Comparison of ENCODE assay signal across 9 cellular contexts in genomic region chr1:150072959-150073358, GRCh38. TPM values are rescaled to one million over a fixed set of nuclear protein-coding genes. Genes with fewer than 3 reads are reported as not detected.
DNase-seq lines count a peak whose midpoint lies in the region; ATAC-seq, FAIRE-seq and TF ChIP-seq lines count a peak whose summit lies in the region.
"Had no signal": no experiment of that assay in that cellular context is flagged by ENCODE, and none has a peak within 500 bp of the region (broad histone marks: within the 10 kb centered on the region; RNA-seq: fewer than 3 reads in every experiment).

No MANE protein-coding gene starts in this region.

- H3K27me3 ChIP-seq in right lobe of liver (no peaks in the 10 kb centered on the region), thyroid gland (no peaks in the 10 kb centered on the region)

- H3K36me3 Mint-ChIP-seq in activated CD8-positive, alpha-beta T cell treated with anti-CD3 and anti-CD28 coated beads, Interleukin-2, amount 10 ng/mL, durations not matched to agents 7 days and 5 days (ENCODE audit: low read depth), result peaks cover 56% of the 10 kb centered on the region

- peak; percentile 81 for ATAC-seq in activated CD8-positive, alpha-beta T cell treated with anti-CD3 and anti-CD28 coated beads, Interleukin-2, amount 10 ng/mL, durations not matched to agents 7 days and 5 days
- peak; percentile 33 to 66 (median 41) for ATAC-seq in right lobe of liver

- H3K4me1 ChIP-seq in right lobe of liver (peaks cover 0 to 7% (median 0%) of the 10 kb centered on the region in 4 donors), thyroid gland (peaks cover 8 to 9% of the 10 kb centered on the region in 2 donors)

- CTCF ChIA-PET in activated CD8-positive, alpha-beta T cell treated with anti-CD3 and anti-CD28 coated beads, Interleukin-2, amount 10 ng/mL, durations not matched to agents 7 days and 5 days (lab: Charles Lee), result interaction anchor here (0.6 to 10.7 kb wide), 23 partner anchors 9 to 185 kb away, joined by 3 to 240 read pairs (median 4); partner anchors contain the start of gene PLEKHO1

- H3K9me3 ChIP-seq in right lobe of liver (no peaks in the 10 kb centered on the region), thyroid gland (no peaks in the 10 kb centered on the region)

- peak; percentile 58 for FAIRE-seq in D721Med (lab: Jason Lieb, UNC)
- FAIRE-seq: keratinocyte had no signal

- 65% methylated on average over 3 of the region's 3 CpGs for WGBS in right lobe of liver (ENCODE audit: insufficient coverage, low coverage, low lambda C conversion rate, missing lambda C conversion rate)
- 75 to 77% methylated on average over 3 of the region's 3 CpGs for WGBS in thyroid gland, 2 donors

- intact Hi-C loops in right lobe of liver (cut with DNase I) (loop anchor here (10.0 kb wide), 1 partner anchor 92 kb away; no protein-coding TSS in a partner anchor), thyroid gland (cut with DNase I) (loop anchor here (2.0 kb wide), 1 partner anchor 94 kb away; no protein-coding TSS in a partner anchor)

- no peak for DNase-seq in D721Med (ENCODE audit: insufficient read length, low spot score)
- peak; percentile 31 for DNase-seq in Jurkat, Clone E6-1 (ENCODE audit: low read depth, low spot score)
- DNase-seq in activated CD8-positive, alpha-beta T cell treated with anti-CD3 and anti-CD28 coated beads, Interleukin-2, amount 10 ng/mL, durations not matched to agents 7 days and 5 days, result no peak
- DNase-seq in right lobe of liver, result no peak
- DNase-seq in NCI-H1048 (lab: John Stamatoyannopoulos, UW), result no peak
- no peak for DNase-seq in thyroid gland
- no peak for DNase-seq in iPS-NIHi11 (ENCODE audit: low spot score)
- no peak for DNase-seq in NCI-H2029 (lab: John Stamatoyannopoulos, UW)

- peak; percentile 60 for TF ChIP-seq CTCF in D721Med (IDR thresholded peaks at IDR 0.05; ENCODE audit: insufficient read depth, missing control alignments)
- TF ChIP-seq CTCF in right lobe of liver (IDR thresholded peaks at IDR 0.05), result peak; percentile 36 to 42 (median 38)
- TF ChIP-seq CTCF in thyroid gland (IDR thresholded peaks at IDR 0.05), result peak in 3 of 6 experiments; percentile 21 to 29 (median 26)

- H3K36me3 ChIP-seq in right lobe of liver, result peaks cover 0 to 45% (median 5%) of the 10 kb centered on the region in 4 donors
- peaks cover 4 to 8% of the 10 kb centered on the region in 2 donors for H3K36me3 ChIP-seq in thyroid gland

- peaks cover 52% of the 10 kb centered on the region for H3K4me1 Mint-ChIP-seq in activated CD8-positive, alpha-beta T cell treated with anti-CD3 and anti-CD28 coated beads, Interleukin-2, amount 10 ng/mL, durations not matched to agents 7 days and 5 days (ENCODE audit: low read depth)

- H3K4me3 ChIP-seq in Jurkat, Clone E6-1 (ENCODE audit: low read length), result no peak overlapping the region
- H3K4me3 ChIP-seq in right lobe of liver (no peak overlapping the region), thyroid gland (replicated peaks in 1 of 3) (no peak overlapping the region)

- no peak overlapping the region for H3K4me3 Mint-ChIP-seq in activated CD8-positive, alpha-beta T cell treated with anti-CD3 and anti-CD28 coated beads, Interleukin-2, amount 10 ng/mL, durations not matched to agents 7 days and 5 days

- H3K27ac Mint-ChIP-seq in activated CD8-positive, alpha-beta T cell treated with anti-CD3 and anti-CD28 coated beads, Interleukin-2, amount 10 ng/mL, durations not matched to agents 7 days and 5 days, result peak overlapping the region; percentile 5

- TF ChIP-seq POLR2A in right lobe of liver (IDR thresholded peaks at IDR 0.05) (no peak), thyroid gland (IDR thresholded peaks at IDR 0.05) (no peak)

- POLR2A ChIA-PET in activated CD8-positive, alpha-beta T cell treated with anti-CD3 and anti-CD28 coated beads, Interleukin-2, amount 10 ng/mL, durations not matched to agents 7 days and 5 days (lab: Charles Lee), result interaction anchor here (0.9 to 1.0 kb wide), 4 partner anchors 91 to 114 kb away, joined by 3 to 5 read pairs (median 4); no protein-coding TSS in a partner anchor

- H3K27me3 Mint-ChIP-seq in activated CD8-positive, alpha-beta T cell treated with anti-CD3 and anti-CD28 coated beads, Interleukin-2, amount 10 ng/mL, durations not matched to agents 7 days and 5 days (ENCODE audit: low read depth), result no peaks in the 10 kb centered on the region

- H3K9me3 Mint-ChIP-seq in activated CD8-positive, alpha-beta T cell treated with anti-CD3 and anti-CD28 coated beads, Interleukin-2, amount 10 ng/mL, durations not matched to agents 7 days and 5 days (ENCODE audit: insufficient read depth), result no peaks in the 10 kb centered on the region

- H3K27ac ChIP-seq in right lobe of liver (no peak overlapping the region), thyroid gland (no peak overlapping the region)

RNA-seq across cellular contexts. Expression of gene VPS45, which starts 5.4 kb away (rescaled TPM):
- polyA plus RNA-seq in Jurkat, Clone E6-1 (2012; ENCODE audit: insufficient read depth, insufficient read length), result 45.3 TPM
- 10 to 100 TPM; 36.1 to 40.0 TPM for total RNA-seq in activated CD8-positive, alpha-beta T cell treated with anti-CD3 and anti-CD28 coated beads, Interleukin-2, amount 10 ng/mL, durations not matched to agents 7 days and 5 days
- total RNA-seq in right lobe of liver (10 to 100 TPM; 12.5 to 18.2 (median 14.7) TPM), thyroid gland (10 to 100 TPM; 50.3 to 64.3 (median 57.1) TPM)
